In the genomic region with DNA sequence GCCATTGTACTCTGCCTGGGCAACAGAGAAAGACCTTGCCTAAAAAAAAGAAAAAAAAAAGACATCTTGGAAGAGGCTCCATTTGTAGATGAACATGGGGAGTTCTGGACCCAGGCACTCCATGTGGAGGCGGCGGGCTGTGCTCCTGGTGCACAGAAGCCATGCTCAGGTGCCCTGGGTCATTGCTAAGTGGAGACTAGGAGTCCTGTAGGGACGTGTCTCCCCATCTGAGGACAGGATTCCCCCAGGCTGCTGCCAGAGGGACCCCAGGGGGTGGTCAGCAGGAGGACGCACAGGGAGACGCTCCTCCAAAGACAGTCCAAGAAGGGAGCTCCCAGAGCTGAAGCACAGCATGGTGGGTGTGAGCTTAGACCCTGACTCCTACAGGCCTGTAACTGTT, we compare ENCODE assay signal across 1 cellular context.
TF ChIP-seq lines count a peak whose summit lies in the region.

No MANE protein-coding gene starts in this region.

TF ChIP-seq in GM23338, 12 proteins besides CTCF, POLR2A, EP300 and RAD21 (continued from another document):
- TF ChIP-seq, protein P1, sequence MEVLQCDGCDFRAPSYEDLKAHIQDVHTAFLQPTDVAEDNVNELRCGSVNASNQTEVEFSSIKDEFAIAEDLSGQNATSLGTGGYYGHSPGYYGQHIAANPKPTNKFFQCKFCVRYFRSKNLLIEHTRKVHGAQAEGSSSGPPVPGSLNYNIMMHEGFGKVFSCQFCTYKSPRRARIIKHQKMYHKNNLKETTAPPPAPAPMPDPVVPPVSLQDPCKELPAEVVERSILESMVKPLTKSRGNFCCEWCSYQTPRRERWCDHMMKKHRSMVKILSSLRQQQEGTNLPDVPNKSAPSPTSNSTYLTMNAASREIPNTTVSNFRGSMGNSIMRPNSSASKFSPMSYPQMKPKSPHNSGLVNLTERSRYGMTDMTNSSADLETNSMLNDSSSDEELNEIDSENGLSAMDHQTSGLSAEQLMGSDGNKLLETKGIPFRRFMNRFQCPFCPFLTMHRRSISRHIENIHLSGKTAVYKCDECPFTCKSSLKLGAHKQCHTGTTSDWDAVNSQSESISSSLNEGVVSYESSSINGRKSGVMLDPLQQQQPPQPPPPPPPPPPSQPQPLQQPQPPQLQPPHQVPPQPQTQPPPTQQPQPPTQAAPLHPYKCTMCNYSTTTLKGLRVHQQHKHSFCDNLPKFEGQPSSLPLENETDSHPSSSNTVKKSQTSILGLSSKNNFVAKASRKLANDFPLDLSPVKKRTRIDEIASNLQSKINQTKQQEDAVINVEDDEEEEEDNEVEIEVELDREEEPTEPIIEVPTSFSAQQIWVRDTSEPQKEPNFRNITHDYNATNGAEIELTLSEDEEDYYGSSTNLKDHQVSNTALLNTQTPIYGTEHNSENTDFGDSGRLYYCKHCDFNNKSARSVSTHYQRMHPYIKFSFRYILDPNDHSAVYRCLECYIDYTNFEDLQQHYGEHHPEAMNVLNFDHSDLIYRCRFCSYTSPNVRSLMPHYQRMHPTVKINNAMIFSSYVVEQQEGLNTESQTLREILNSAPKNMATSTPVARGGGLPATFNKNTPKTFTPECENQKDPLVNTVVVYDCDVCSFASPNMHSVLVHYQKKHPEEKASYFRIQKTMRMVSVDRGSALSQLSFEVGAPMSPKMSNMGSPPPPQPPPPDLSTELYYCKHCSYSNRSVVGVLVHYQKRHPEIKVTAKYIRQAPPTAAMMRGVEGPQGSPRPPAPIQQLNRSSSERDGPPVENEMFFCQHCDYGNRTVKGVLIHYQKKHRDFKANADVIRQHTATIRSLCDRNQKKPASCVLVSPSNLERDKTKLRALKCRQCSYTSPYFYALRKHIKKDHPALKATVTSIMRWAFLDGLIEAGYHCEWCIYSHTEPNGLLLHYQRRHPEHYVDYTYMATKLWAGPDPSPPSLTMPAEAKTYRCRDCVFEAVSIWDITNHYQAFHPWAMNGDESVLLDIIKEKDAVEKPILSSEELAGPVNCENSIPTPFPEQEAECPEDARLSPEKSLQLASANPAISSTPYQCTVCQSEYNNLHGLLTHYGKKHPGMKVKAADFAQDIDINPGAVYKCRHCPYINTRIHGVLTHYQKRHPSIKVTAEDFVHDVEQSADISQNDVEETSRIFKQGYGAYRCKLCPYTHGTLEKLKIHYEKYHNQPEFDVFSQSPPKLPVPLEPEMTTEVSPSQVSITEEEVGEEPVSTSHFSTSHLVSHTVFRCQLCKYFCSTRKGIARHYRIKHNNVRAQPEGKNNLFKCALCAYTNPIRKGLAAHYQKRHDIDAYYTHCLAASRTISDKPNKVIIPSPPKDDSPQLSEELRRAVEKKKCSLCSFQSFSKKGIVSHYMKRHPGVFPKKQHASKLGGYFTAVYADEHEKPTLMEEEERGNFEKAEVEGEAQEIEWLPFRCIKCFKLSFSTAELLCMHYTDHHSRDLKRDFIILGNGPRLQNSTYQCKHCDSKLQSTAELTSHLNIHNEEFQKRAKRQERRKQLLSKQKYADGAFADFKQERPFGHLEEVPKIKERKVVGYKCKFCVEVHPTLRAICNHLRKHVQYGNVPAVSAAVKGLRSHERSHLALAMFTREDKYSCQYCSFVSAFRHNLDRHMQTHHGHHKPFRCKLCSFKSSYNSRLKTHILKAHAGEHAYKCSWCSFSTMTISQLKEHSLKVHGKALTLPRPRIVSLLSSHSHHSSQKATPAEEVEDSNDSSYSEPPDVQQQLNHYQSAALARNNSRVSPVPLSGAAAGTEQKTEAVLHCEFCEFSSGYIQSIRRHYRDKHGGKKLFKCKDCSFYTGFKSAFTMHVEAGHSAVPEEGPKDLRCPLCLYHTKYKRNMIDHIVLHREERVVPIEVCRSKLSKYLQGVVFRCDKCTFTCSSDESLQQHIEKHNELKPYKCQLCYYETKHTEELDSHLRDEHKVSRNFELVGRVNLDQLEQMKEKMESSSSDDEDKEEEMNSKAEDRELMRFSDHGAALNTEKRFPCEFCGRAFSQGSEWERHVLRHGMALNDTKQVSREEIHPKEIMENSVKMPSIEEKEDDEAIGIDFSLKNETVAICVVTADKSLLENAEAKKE (CRISPR knock-in tag; IDR thresholded peaks at IDR 0.05): no peak
- TF ChIP-seq ZNF114 (CRISPR knock-in tag; IDR thresholded peaks at IDR 0.05) (no peak), EZH2 (IDR thresholded peaks at IDR 0.05; ENCODE audit: low read depth, unreplicated experiment) (no peak), POLR2AphosphoS5 (IDR thresholded peaks at IDR 0.05; ENCODE audit: low read depth) (no peak), EZH2phosphoT487 (IDR thresholded peaks at IDR 0.05; ENCODE audit: unreplicated experiment) (no peak), JUNB (IDR thresholded peaks at IDR 0.05; ENCODE audit: unreplicated experiment) (no peak), ZNF331 (CRISPR knock-in tag; IDR thresholded peaks at IDR 0.05; ENCODE audit: low read depth) (no peak)
